ENCODE assay signal across 22 cellular contexts in the genomic region with DNA sequence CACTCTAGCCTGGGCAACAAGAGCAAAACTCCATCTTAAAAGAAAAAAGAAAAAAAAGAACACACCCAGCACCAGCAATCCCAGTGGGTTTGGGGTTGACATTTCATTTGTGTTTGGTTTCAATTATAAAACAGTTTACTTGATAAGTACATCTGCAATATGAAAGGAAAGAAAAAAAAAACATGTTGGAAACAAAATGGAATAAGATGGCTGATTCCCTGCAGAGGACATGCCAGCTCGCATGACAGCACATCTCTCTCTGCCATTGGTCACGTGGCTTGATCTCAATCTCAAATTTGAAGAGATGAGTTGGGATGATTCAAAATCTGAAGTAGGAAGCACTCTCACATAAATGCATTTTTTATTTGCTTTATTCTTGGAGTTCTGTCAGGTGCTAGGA.
"Had no signal": no experiment of that assay in that cellular context is flagged by ENCODE, and none has a peak within 500 bp of the region (broad histone marks: within the 10 kb centered on the region; RNA-seq: fewer than 3 reads in every experiment).

No MANE protein-coding gene starts in this region.

- H3K9me3 ChIP-seq: gastrocnemius medialis, left ventricle myocardium inferior, neutrophil, testis, upper lobe of left lung had no signal

- H3K27ac ChIP-seq: gastrocnemius medialis, left ventricle myocardium inferior, neutrophil, testis, upper lobe of left lung, VCaP had no signal

- H3K27me3 ChIP-seq: neutrophil, testis, upper lobe of left lung had no signal

- H3K4me3 ChIP-seq: gastrocnemius medialis, left ventricle myocardium inferior, testis, upper lobe of left lung had no signal

- H3K4me1 ChIP-seq: testis had no signal

- DNase-seq: activated CD4-positive, alpha-beta T cell treated with anti-CD3 and anti-CD28 coated beads, Interleukin-2, amount 50 U/mL, for 1 hour; activated CD8-positive, alpha-beta T cell treated with anti-CD3 and anti-CD28 coated beads, Interleukin-2, amount 10 ng/mL, durations not matched to agents 7 days and 5 days; activated gamma-delta T cell treated with Interleukin-2 at 50 U/mL for 16 hours; aorta; caudate nucleus; effector CD4-positive, alpha-beta T cell; gastrocnemius medialis; hippocampal formation; kidney glomerular epithelial cell; left ventricle myocardium inferior; small intestine; stimulated activated CD4-positive, alpha-beta T cell treated with anti-CD3 and anti-CD28 coated beads, Interleukin-2, amount 100 ng/mL, for 24 hours; stimulated activated naive CD8-positive, alpha-beta T cell treated with anti-CD3 and anti-CD28 coated beads, Interleukin-15, amount 100 ng/mL, for 72 hours; T-cell; testis; upper lobe of left lung had no signal

- ATAC-seq: activated CD4-positive, CD25-positive, alpha-beta regulatory T cell treated with anti-CD3 and anti-CD28 coated beads, Interleukin-2, amount 50 U/mL, for 24 hours; activated CD8-positive, alpha-beta T cell treated with anti-CD3 and anti-CD28 coated beads, Interleukin-2, amount 10 ng/mL, durations not matched to agents 7 days and 5 days; gastrocnemius medialis; sciatic nerve; stimulated activated effector memory CD8-positive, alpha-beta T cell treated with anti-CD3 and anti-CD28 coated beads, Interleukin-12 subunit alpha, Interleukin-12 subunit beta, amount 100 ng/mL, for 72 hours; stimulated activated naive CD8-positive, alpha-beta T cell treated with anti-CD3 and anti-CD28 coated beads, Interleukin-15, amount 100 ng/mL, for 72 hours; T-cell had no signal

- H3K36me3 ChIP-seq: gastrocnemius medialis, neutrophil had no signal

- FAIRE-seq: endometrium, small intestine had no signal
